21 cellular contexts compared by ENCODE assay signal in genomic region chr2:134550566-134551164, GRCh38.
"Had no signal": no experiment of that assay in that cellular context is flagged by ENCODE, and none has a peak within 500 bp of the region (broad histone marks: within the 10 kb centered on the region; RNA-seq: fewer than 3 reads in every experiment).

No MANE protein-coding gene starts in this region.

- H3K36me3 ChIP-seq: gastrocnemius medialis, heart right ventricle, pancreas, suprapubic skin, thyroid gland had no signal

- H3K4me2 ChIP-seq: smooth muscle cell had no signal

- H3K27ac ChIP-seq: gastrocnemius medialis, heart right ventricle, pancreas, suprapubic skin, thyroid gland had no signal

- H3K4me3 ChIP-seq: gastrocnemius medialis, heart right ventricle, pancreas, smooth muscle cell, suprapubic skin, thyroid gland had no signal

- H3K27me3 ChIP-seq: gastrocnemius medialis, pancreas, suprapubic skin, thyroid gland had no signal

- ATAC-seq: gastrocnemius medialis; heart right ventricle; pancreas; stimulated activated effector memory CD8-positive, alpha-beta T cell treated with anti-CD3 and anti-CD28 coated beads, Interleukin-12 subunit alpha, Interleukin-12 subunit beta, amount 100 ng/mL, for 72 hours; stimulated activated naive CD8-positive, alpha-beta T cell treated with anti-CD3 and anti-CD28 coated beads, Interleukin-15, Interleukin-2, amounts not matched to agents 100 U/mL and 50 U/mL, for 24 hours had no signal

- H3K9me3 ChIP-seq: gastrocnemius medialis, heart right ventricle, pancreas, suprapubic skin, thyroid gland had no signal

- H3K4me1 ChIP-seq: gastrocnemius medialis, heart right ventricle, pancreas, suprapubic skin, thyroid gland had no signal

- DNase-seq: effector CD4-positive, alpha-beta T cell; endodermal cell; gastrocnemius medialis; heart right ventricle; hypothalamus; kidney glomerular epithelial cell; mesendoderm; naive B cell; occipital lobe; pancreas; right cardiac atrium; stimulated activated CD4-positive, alpha-beta T cell treated with anti-CD3 and anti-CD28 coated beads, Interleukin-2, amount 100 ng/mL, for 48 hours; stimulated activated CD8-positive, alpha-beta memory T cell treated with anti-CD3 and anti-CD28 coated beads, Interleukin-4, amount 100 ng/mL, for 48 hours; stimulated activated naive CD8-positive, alpha-beta T cell treated with anti-CD3 and anti-CD28 coated beads, Interleukin-15, Interleukin-2, amounts not matched to agents 100 U/mL and 50 U/mL, for 24 hours; thyroid gland had no signal

- FAIRE-seq: endothelial cell of umbilical vein, islet of Langerhans, pancreas, urothelium cell line had no signal
